14 cellular contexts compared by ENCODE assay signal in the genomic region with DNA sequence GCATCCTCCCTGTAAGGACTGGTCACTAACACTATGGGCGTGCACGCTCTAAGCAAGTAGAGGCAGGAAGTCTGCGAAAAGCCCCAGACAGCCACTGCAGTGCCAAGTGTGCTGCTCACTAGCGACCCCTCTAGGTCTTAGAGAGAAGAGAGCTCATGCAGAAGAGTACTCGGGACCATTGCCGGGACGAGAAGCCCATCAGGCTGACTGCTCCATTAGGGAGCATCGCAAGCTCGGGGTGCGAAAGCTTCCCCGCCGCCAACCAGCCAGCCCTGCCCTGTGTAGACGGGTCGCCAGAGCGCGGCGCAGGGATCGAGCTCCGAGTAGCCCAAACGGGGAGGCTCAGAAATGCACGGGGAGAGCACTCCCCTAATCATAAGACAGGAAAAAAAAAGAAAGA. TPM values are rescaled to one million over a fixed set of nuclear protein-coding genes. Genes with fewer than 3 reads are reported as not detected.
DNase-seq lines count a peak whose midpoint lies in the region; ATAC-seq and TF ChIP-seq lines count a peak whose summit lies in the region.
"Had no signal": no experiment of that assay in that cellular context is flagged by ENCODE, and none has a peak within 500 bp of the region (broad histone marks: within the 10 kb centered on the region; RNA-seq: fewer than 3 reads in every experiment).

No MANE protein-coding gene starts in this region.

- peaks cover 8% of the 10 kb centered on the region for H3K9me3 Mint-ChIP-seq in stimulated activated memory B cell treated with anti-CD40 and anti-IgM and Interleukin-4, amounts not matched to agents 10 μg/mL and 1 μg/mL and 100 μg/mL, for 72 hours

- H3K4me3 Mint-ChIP-seq in stimulated activated memory B cell treated with anti-CD40 and anti-IgM and Interleukin-4, amounts not matched to agents 10 μg/mL and 1 μg/mL and 100 μg/mL, for 72 hours, result no peak overlapping the region

- H3K27me3 ChIP-seq in foreskin keratinocyte, result peaks cover 78% of the 10 kb centered on the region

- no peak overlapping the region for H3K27ac ChIP-seq in foreskin keratinocyte
- H3K27ac ChIP-seq: ascending aorta, gastrocnemius medialis, HL-60 had no signal

- H3K27ac Mint-ChIP-seq in stimulated activated memory B cell treated with anti-CD40 and anti-IgM and Interleukin-4, amounts not matched to agents 10 μg/mL and 1 μg/mL and 100 μg/mL, for 72 hours, result no peak overlapping the region

- in situ Hi-C loops in ACHN (cut with HindIII; ENCODE audit: low pct_ligation_motif_present, low pct_unique_long_range_greater_than_20kb, low sequenced_read_pairs), result no loop called here

- H3K4me1 ChIP-seq in foreskin keratinocyte, result no peaks in the 10 kb centered on the region
- H3K4me1 ChIP-seq: ascending aorta, gastrocnemius medialis had no signal

- ATAC-seq in GM18498 (IDR thresholded peaks at IDR 0.05; ENCODE audit: unreplicated experiment), result peak; percentile 55
- ATAC-seq in foreskin keratinocyte, result peak; percentile 24
- ATAC-seq in GM21825 (IDR thresholded peaks at IDR 0.05; ENCODE audit: unreplicated experiment), result no peak
- ATAC-seq in stimulated activated memory B cell treated with anti-CD40 and anti-IgM and Interleukin-4, amounts not matched to agents 10 μg/mL and 1 μg/mL and 100 μg/mL, for 72 hours, result no peak
- no peak for ATAC-seq in GM18511 (IDR thresholded peaks at IDR 0.05; ENCODE audit: unreplicated experiment)
- ATAC-seq: gastrocnemius medialis had no signal

- H3K27me3 Mint-ChIP-seq in stimulated activated memory B cell treated with anti-CD40 and anti-IgM and Interleukin-4, amounts not matched to agents 10 μg/mL and 1 μg/mL and 100 μg/mL, for 72 hours, result peaks cover 57% of the 10 kb centered on the region

- peak; percentile 34 for TF ChIP-seq CTCF in foreskin keratinocyte (conservative IDR thresholded peaks at IDR 0.05)

- DNase-seq in ACHN (peak; percentile 23), RPMI8226 (peak; percentile 19), foreskin keratinocyte (no peak), NCI-H2107 treated with DMSO at 0.1 percent for 48 hours (lab: John Stamatoyannopoulos, UW; ENCODE audit: unreplicated experiment) (no peak)
- DNase-seq: gastrocnemius medialis, HCEC 1CT, NCI-H2171 had no signal

- peaks cover 6% of the 10 kb centered on the region for H3K4me1 Mint-ChIP-seq in stimulated activated memory B cell treated with anti-CD40 and anti-IgM and Interleukin-4, amounts not matched to agents 10 μg/mL and 1 μg/mL and 100 μg/mL, for 72 hours

- H3K36me3 Mint-ChIP-seq in stimulated activated memory B cell treated with anti-CD40 and anti-IgM and Interleukin-4, amounts not matched to agents 10 μg/mL and 1 μg/mL and 100 μg/mL, for 72 hours, result peaks cover 4% of the 10 kb centered on the region
- H3K36me3 Mint-ChIP-seq: CD4-positive, CD25-positive, alpha-beta regulatory T cell had no signal

RNA-seq across cellular contexts. Expression of a gene that starts 16.6 kb away (rescaled TPM):
- total RNA-seq in foreskin keratinocyte, result 0.03 TPM in 1 of 2 replicates, not detected in the other
- not detected in 2 replicates for polyA plus RNA-seq in foreskin keratinocyte
- total RNA-seq: ascending aorta, gastrocnemius medialis had no signal
- polyA plus RNA-seq: CD4-positive, CD25-positive, alpha-beta regulatory T cell had no signal

Comparison
In these comparisons a context has a peak if more than half of its experiments do, and no peak if none do; other contexts are left out.
1. DNase-seq: peak in ACHN (single experiment) and RPMI8226 (single experiment); none in foreskin keratinocyte (0 of 2) and NCI-H2107 treated with DMSO at 0.1 percent for 48 hours (single experiment).
2. ATAC-seq: peak in GM18498 (single experiment) and foreskin keratinocyte (single experiment); none in GM21825 (single experiment), stimulated activated memory B cell treated with anti-CD40 and anti-IgM and Interleukin-4, amounts not matched to agents 10 μg/mL and 1 μg/mL and 100 μg/mL, for 72 hours (single experiment) and GM18511 (single experiment).